ENCODE assay signal across 19 cellular contexts in the genomic region with DNA sequence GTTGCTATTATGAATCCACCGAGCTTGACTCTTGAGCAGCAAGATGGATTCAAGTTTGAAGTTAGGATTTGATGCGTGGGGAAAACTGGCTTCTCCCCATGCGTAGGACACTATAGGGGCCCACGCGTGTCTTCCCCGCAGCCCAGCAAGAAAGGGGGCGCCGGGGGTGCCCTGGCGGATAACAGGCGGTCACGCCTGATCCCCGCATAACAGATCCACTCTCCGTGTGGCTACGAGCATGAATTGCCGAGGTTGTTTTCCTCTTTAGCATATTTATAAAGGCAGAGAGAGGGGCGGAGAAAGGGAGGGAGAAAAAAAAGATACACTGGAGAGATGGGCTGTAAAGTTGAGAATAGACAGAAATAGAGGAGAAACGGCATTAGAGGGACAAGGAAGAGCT. TPM values are rescaled to one million over a fixed set of nuclear protein-coding genes. Genes with fewer than 3 reads are reported as not detected.
DNase-seq lines count a peak whose midpoint lies in the region; TF ChIP-seq lines count a peak whose summit lies in the region.
"Had no signal": no experiment of that assay in that cellular context is flagged by ENCODE, and none has a peak within 500 bp of the region (broad histone marks: within the 10 kb centered on the region; RNA-seq: fewer than 3 reads in every experiment).

No MANE protein-coding gene starts in this region.

- peaks cover 2% of the 10 kb centered on the region for H3K4me1 Mint-ChIP-seq in activated naive CD4-positive, alpha-beta T cell treated with anti-CD3 and anti-CD28 coated beads, Interleukin-2, amount 10 ng/mL, durations not matched to agents 7 days and 5 days
- H3K4me1 Mint-ChIP-seq in endothelial cell (ENCODE audit: unreplicated experiment), result peaks cover 14% of the 10 kb centered on the region
- peaks cover 8% of the 10 kb centered on the region for H3K4me1 Mint-ChIP-seq in progenitor cell of endocrine pancreas (ENCODE audit: low read depth)

- no peaks in the 10 kb centered on the region for H3K9me3 ChIP-seq in HUES48 (ENCODE audit: control insufficient read depth, insufficient read depth, low read length)
- H3K9me3 ChIP-seq: ascending aorta, MG63 had no signal

- TF ChIP-seq CTCF in endothelial cell (IDR thresholded peaks at IDR 0.05; ENCODE audit: unreplicated experiment) (no peak), progenitor cell of endocrine pancreas (IDR thresholded peaks at IDR 0.05; ENCODE audit: unreplicated experiment) (no peak)

- no peak for DNase-seq in activated naive CD4-positive, alpha-beta T cell treated with anti-CD3 and anti-CD28 coated beads, Interleukin-2, amount 10 ng/mL, durations not matched to agents 7 days and 5 days
- no peak for DNase-seq in activated naive CD4-positive, alpha-beta T cell treated with Interleukin-2 at 50 U/mL for 16 hours
- DNase-seq in endothelial cell (ENCODE audit: low spot score), result no peak
- DNase-seq in progenitor cell of endocrine pancreas (ENCODE audit: low spot score, unreplicated experiment), result no peak
- no peak for DNase-seq in T-helper 9 cell
- no peak for DNase-seq in stimulated activated CD4-positive, alpha-beta T cell treated with anti-CD3 and anti-CD28 coated beads, Interleukin-12 subunit alpha, Interleukin-12 subunit beta, amount 100 ng/mL, for 4 hours
- DNase-seq in HuH-7 (ENCODE audit: low spot score), result no peak
- DNase-seq: activated CD4-positive, alpha-beta memory T cell treated with anti-CD3 and anti-CD28 coated beads, Interleukin-2, amount 10 ng/mL, durations not matched to agents 7 days and 5 days; cortex of kidney; GDM1; mesenchymal stem cell; NCI-H2029; NCI-H510A treated with DMSO at 0.1 percent for 48 hours; nucleus accumbens; stimulated activated CD4-positive, alpha-beta T cell treated with anti-CD3 and anti-CD28 coated beads, Interleukin-2, amount 100 ng/mL, for 24 hours had no signal

- H3K36me3 Mint-ChIP-seq in activated naive CD4-positive, alpha-beta T cell treated with anti-CD3 and anti-CD28 coated beads, Interleukin-2, amount 10 ng/mL, durations not matched to agents 7 days and 5 days, result peaks cover 9% of the 10 kb centered on the region
- H3K36me3 Mint-ChIP-seq in endothelial cell (ENCODE audit: low read depth, unreplicated experiment) (peaks cover 4% of the 10 kb centered on the region), progenitor cell of endocrine pancreas (ENCODE audit: insufficient read depth) (no peaks in the 10 kb centered on the region)

- H3K27ac Mint-ChIP-seq in activated naive CD4-positive, alpha-beta T cell treated with anti-CD3 and anti-CD28 coated beads, Interleukin-2, amount 10 ng/mL, durations not matched to agents 7 days and 5 days, result peak overlapping the region; percentile 34
- H3K27ac Mint-ChIP-seq in endothelial cell (ENCODE audit: unreplicated experiment) (no peak overlapping the region), progenitor cell of endocrine pancreas (peak overlapping the region; percentile 13)
- H3K27ac Mint-ChIP-seq: activated CD4-positive, alpha-beta memory T cell treated with anti-CD3 and anti-CD28 coated beads, Interleukin-2, amount 10 ng/mL, durations not matched to agents 7 days and 5 days had no signal

- H3K9ac ChIP-seq in HUES48 (ENCODE audit: low read depth, low read length), result no peak overlapping the region

- H3K27me3 ChIP-seq in HUES48 (ENCODE audit: control insufficient read depth, insufficient read depth, low read length), result peaks cover 93% of the 10 kb centered on the region
- H3K27me3 ChIP-seq: MG63 had no signal

- no peak overlapping the region for H3K27ac ChIP-seq in HUES48 (ENCODE audit: low read depth, low read length)
- H3K27ac ChIP-seq: ascending aorta, epithelial cell of prostate had no signal

- H3K4me3 Mint-ChIP-seq in activated naive CD4-positive, alpha-beta T cell treated with anti-CD3 and anti-CD28 coated beads, Interleukin-2, amount 10 ng/mL, durations not matched to agents 7 days and 5 days, result no peak overlapping the region
- H3K4me3 Mint-ChIP-seq in endothelial cell (ENCODE audit: unreplicated experiment) (peak overlapping the region; percentile 57), progenitor cell of endocrine pancreas (ENCODE audit: low read depth) (no peak overlapping the region)
- H3K4me3 Mint-ChIP-seq: activated CD4-positive, alpha-beta memory T cell treated with anti-CD3 and anti-CD28 coated beads, Interleukin-2, amount 10 ng/mL, durations not matched to agents 7 days and 5 days had no signal

- H3K36me3 ChIP-seq in HUES48 (ENCODE audit: control insufficient read depth, insufficient read depth, low read length), result no peaks in the 10 kb centered on the region
- H3K36me3 ChIP-seq: ascending aorta, MG63 had no signal

- 0 out of 2 replicates have a peak overlapping the region, but pooled peaks have one; percentile 8 for H3K4me3 ChIP-seq in HUES48 (ENCODE audit: low read depth, low read length)

- H3K27me3 Mint-ChIP-seq in activated naive CD4-positive, alpha-beta T cell treated with anti-CD3 and anti-CD28 coated beads, Interleukin-2, amount 10 ng/mL, durations not matched to agents 7 days and 5 days, result peaks cover 80% of the 10 kb centered on the region
- H3K27me3 Mint-ChIP-seq in endothelial cell (ENCODE audit: unreplicated experiment), result peaks cover 30% of the 10 kb centered on the region
- peaks cover 85% of the 10 kb centered on the region for H3K27me3 Mint-ChIP-seq in progenitor cell of endocrine pancreas

- peaks cover 60% of the 10 kb centered on the region for H3K4me1 ChIP-seq in HUES48 (ENCODE audit: control insufficient read depth, insufficient read depth, low read length)

- CTCF ChIA-PET in activated naive CD4-positive, alpha-beta T cell treated with anti-CD3 and anti-CD28 coated beads, Interleukin-2, amount 10 ng/mL, durations not matched to agents 7 days and 5 days (lab: Charles Lee), result no interaction called here

- H3K9me3 Mint-ChIP-seq in activated naive CD4-positive, alpha-beta T cell treated with anti-CD3 and anti-CD28 coated beads, Interleukin-2, amount 10 ng/mL, durations not matched to agents 7 days and 5 days, result no peaks in the 10 kb centered on the region
- H3K9me3 Mint-ChIP-seq in endothelial cell (ENCODE audit: unreplicated experiment) (no peaks in the 10 kb centered on the region), progenitor cell of endocrine pancreas (ENCODE audit: low read depth) (no peaks in the 10 kb centered on the region)
- H3K9me3 Mint-ChIP-seq: activated CD4-positive, alpha-beta memory T cell treated with anti-CD3 and anti-CD28 coated beads, Interleukin-2, amount 10 ng/mL, durations not matched to agents 7 days and 5 days had no signal

RNA-seq across cellular contexts. Expression of gene TFAP2A, which starts 32.1 kb away (rescaled TPM):
- total RNA-seq in endothelial cell (ENCODE audit: unreplicated experiment) (0.31 TPM), progenitor cell of endocrine pancreas (4.7 and 10.0 TPM in 2 replicates)
